ENCODE assay signal across 11 cellular contexts in genomic region chr9:136701665-136702048, GRCh38. TPM values are rescaled to one million over a fixed set of nuclear protein-coding genes. Genes with fewer than 3 reads are reported as not detected.
DNase-seq lines count a peak whose midpoint lies in the region; ATAC-seq lines count a peak whose summit lies in the region.
"Had no signal": no experiment of that assay in that cellular context is flagged by ENCODE, and none has a peak within 500 bp of the region (broad histone marks: within the 10 kb centered on the region; RNA-seq: fewer than 3 reads in every experiment).

No MANE protein-coding gene starts in this region.

- H3K4me1 Mint-ChIP-seq in activated CD4-positive, alpha-beta memory T cell treated with anti-CD3 and anti-CD28 coated beads, Interleukin-2, amount 10 ng/mL, durations not matched to agents 7 days and 5 days: peaks cover 21% of the 10 kb centered on the region
- H3K4me1 Mint-ChIP-seq in memory B cell: peaks cover 25% of the 10 kb centered on the region

- CTCF ChIA-PET in activated CD4-positive, alpha-beta memory T cell treated with anti-CD3 and anti-CD28 coated beads, Interleukin-2, amount 10 ng/mL, durations not matched to agents 7 days and 5 days (lab: Charles Lee): interaction anchor here (1.4 kb wide), 1 partner anchor 28 kb away, joined by 4 read pairs; no protein-coding TSS in a partner anchor

- H3K9me3 Mint-ChIP-seq in activated CD4-positive, alpha-beta memory T cell treated with anti-CD3 and anti-CD28 coated beads, Interleukin-2, amount 10 ng/mL, durations not matched to agents 7 days and 5 days: no peaks in the 10 kb centered on the region
- H3K9me3 Mint-ChIP-seq in memory B cell: no peaks in the 10 kb centered on the region

- DNase-seq in DMS53 (lab: John Stamatoyannopoulos, UW): peak; percentile 83
- no peak for DNase-seq in activated CD4-positive, alpha-beta memory T cell treated with anti-CD3 and anti-CD28 coated beads, Interleukin-2, amount 10 ng/mL, durations not matched to agents 7 days and 5 days
- DNase-seq in memory B cell (ENCODE audit: low spot score in 2 of 2): no peak
- DNase-seq in NCI-H146 treated with DMSO at 0.1 percent for 48 hours (lab: John Stamatoyannopoulos, UW; ENCODE audit: unreplicated experiment): no peak
- DNase-seq in ureter (ENCODE audit: low spot score): no peak
- no peak for DNase-seq in NCI-H345 treated with DMSO at 0.1 percent for 48 hours (lab: John Stamatoyannopoulos, UW; ENCODE audit: unreplicated experiment)
- DNase-seq: hypothalamus, NCI-H1694 treated with DMSO at 0.1 percent for 48 hours, NCI-H748 treated with DMSO at 0.1 percent for 48 hours had no signal

- POLR2A ChIA-PET in activated CD4-positive, alpha-beta memory T cell treated with anti-CD3 and anti-CD28 coated beads, Interleukin-2, amount 10 ng/mL, durations not matched to agents 7 days and 5 days (lab: Charles Lee): interaction anchor here (1.6 to 3.3 kb wide), 2 partner anchors 25 to 27 kb away, joined by 8 to 16 read pairs; no protein-coding TSS in a partner anchor

- H3K27me3 Mint-ChIP-seq in activated CD4-positive, alpha-beta memory T cell treated with anti-CD3 and anti-CD28 coated beads, Interleukin-2, amount 10 ng/mL, durations not matched to agents 7 days and 5 days: peaks cover 30% of the 10 kb centered on the region
- H3K27me3 Mint-ChIP-seq in memory B cell: peaks cover 14% of the 10 kb centered on the region

- H3K36me3 Mint-ChIP-seq in activated CD4-positive, alpha-beta memory T cell treated with anti-CD3 and anti-CD28 coated beads, Interleukin-2, amount 10 ng/mL, durations not matched to agents 7 days and 5 days (ENCODE audit: low read depth): no peaks in the 10 kb centered on the region
- H3K36me3 Mint-ChIP-seq in memory B cell: no peaks in the 10 kb centered on the region

- peak overlapping the region; percentile 31 for H3K27ac Mint-ChIP-seq in activated CD4-positive, alpha-beta memory T cell treated with anti-CD3 and anti-CD28 coated beads, Interleukin-2, amount 10 ng/mL, durations not matched to agents 7 days and 5 days
- H3K27ac Mint-ChIP-seq in memory B cell: peak overlapping the region; percentile 92

- H3K4me3 Mint-ChIP-seq in activated CD4-positive, alpha-beta memory T cell treated with anti-CD3 and anti-CD28 coated beads, Interleukin-2, amount 10 ng/mL, durations not matched to agents 7 days and 5 days: peak overlapping the region; percentile 72
- H3K4me3 Mint-ChIP-seq in memory B cell: peak overlapping the region; percentile 80

- ATAC-seq in GM21825 (IDR thresholded peaks at IDR 0.05; ENCODE audit: unreplicated experiment): peak; percentile 9
- ATAC-seq in memory B cell (ENCODE audit: low read depth): no peak

RNA-seq across cellular contexts. Expression of gene DIPK1B, which starts 10.7 kb away (rescaled TPM):
- under 1 TPM; 0.15 to 0.18 TPM for total RNA-seq in activated CD4-positive, alpha-beta memory T cell treated with anti-CD3 and anti-CD28 coated beads, Interleukin-2, amount 10 ng/mL, durations not matched to agents 7 days and 5 days
- 6.6 TPM for total RNA-seq in ureter

RNA-seq across cellular contexts. Expression of gene AGPAT2, which starts 14.4 kb away (rescaled TPM):
- total RNA-seq in activated CD4-positive, alpha-beta memory T cell treated with anti-CD3 and anti-CD28 coated beads, Interleukin-2, amount 10 ng/mL, durations not matched to agents 7 days and 5 days: 10 to 100 TPM; 17.2 to 18.8 TPM
- 52.2 TPM for total RNA-seq in ureter

RNA-seq across cellular contexts. Expression of gene EGFL7, which starts 38.9 kb away (rescaled TPM):
- under 1 TPM; 0.28 to 0.30 TPM for total RNA-seq in activated CD4-positive, alpha-beta memory T cell treated with anti-CD3 and anti-CD28 coated beads, Interleukin-2, amount 10 ng/mL, durations not matched to agents 7 days and 5 days
- 109 TPM for total RNA-seq in ureter

RNA-seq across cellular contexts. Expression of gene LCN10, which starts 41.1 kb away (rescaled TPM):
- total RNA-seq in activated CD4-positive, alpha-beta memory T cell treated with anti-CD3 and anti-CD28 coated beads, Interleukin-2, amount 10 ng/mL, durations not matched to agents 7 days and 5 days: not detected
- total RNA-seq in ureter: 40.6 TPM

RNA-seq across cellular contexts. Expression of gene LCN6, which starts 46.7 kb away (rescaled TPM):
- under 1 TPM in 1 of 2 experiments, not detected in 1; 0.40 TPM for total RNA-seq in activated CD4-positive, alpha-beta memory T cell treated with anti-CD3 and anti-CD28 coated beads, Interleukin-2, amount 10 ng/mL, durations not matched to agents 7 days and 5 days
- 62.8 TPM for total RNA-seq in ureter
- total RNA-seq: liver had no signal

Comparison
In these comparisons a context has a peak if more than half of its experiments do, and no peak if none do; other contexts are left out.
1. RNA of gene EGFL7, which starts 38.9 kb away (total RNA-seq): 109 TPM in ureter (single experiment); 0.28 to 0.30 TPM in activated CD4-positive, alpha-beta memory T cell treated with anti-CD3 and anti-CD28 coated beads, Interleukin-2, amount 10 ng/mL, durations not matched to agents 7 days and 5 days; every median in the first group is over 10 times any median in the second.